Comparison of ENCODE assay signal across 8 cellular contexts in genomic region chr10:26860542-26861325, GRCh38. TPM values are rescaled to one million over a fixed set of nuclear protein-coding genes. Genes with fewer than 3 reads are reported as not detected.
DNase-seq lines count a peak whose midpoint lies in the region; ATAC-seq, FAIRE-seq and TF ChIP-seq lines count a peak whose summit lies in the region.

ABI1 (minus strand) TSS chr10:26860958; CDS start chr10:26860863, 95 bp downstream.

- H3K27ac Mint-ChIP-seq in activated CD4-positive, alpha-beta T cell treated with anti-CD3 and anti-CD28 coated beads for 36 hours, result peak within 1 kb of the TSS; percentile 98

- no peaks in the 10 kb centered on the region for H3K9me3 ChIP-seq in BE2C
- no peaks in the 10 kb centered on the region for H3K9me3 ChIP-seq in kidney (ENCODE audit: control insufficient read depth in 1 of 2, low read length in 2 of 2)

- H3K9ac ChIP-seq in kidney (ENCODE audit: low read length in 2 of 2), result peak within 1 kb of the TSS; percentile 75 to 95

- H3K4me1 ChIP-seq in BE2C (no peaks in the 10 kb centered on the region), kidney (ENCODE audit: control insufficient read depth in 1 of 2, insufficient read depth in 1 of 2, low read depth in 1 of 2, low read length in 2 of 2) (peaks cover 5 to 16% of the 10 kb centered on the region in 2 donors)

- peaks cover 4% of the 10 kb centered on the region for H3K36me3 Mint-ChIP-seq in activated CD4-positive, alpha-beta T cell treated with anti-CD3 and anti-CD28 coated beads for 36 hours (ENCODE audit: low read depth)

- H3K27me3 ChIP-seq in BE2C, result peaks cover 16% of the 10 kb centered on the region

- H3K4me3 ChIP-seq in BE2C (ENCODE audit: low read depth, low read length) (peak within 1 kb of the TSS; percentile 74), choroid plexus epithelial cell (ENCODE audit: low read depth, low read length) (peak within 1 kb of the TSS; percentile 86), kidney (ENCODE audit: low read length in 2 of 2) (peak within 1 kb of the TSS; percentile 96 to 97)

- H3K27ac ChIP-seq in kidney (ENCODE audit: low read depth in 2 of 2, low read length in 2 of 2), result peak within 1 kb of the TSS; percentile 94 to 98

- H3K27me3 Mint-ChIP-seq in activated CD4-positive, alpha-beta T cell treated with anti-CD3 and anti-CD28 coated beads for 36 hours, result no peaks in the 10 kb centered on the region

- H3K36me3 ChIP-seq in BE2C, result no peaks in the 10 kb centered on the region
- no peaks in the 10 kb centered on the region for H3K36me3 ChIP-seq in kidney (ENCODE audit: control insufficient read depth in 1 of 2, insufficient read depth in 2 of 2, low read length in 2 of 2)

- peaks cover 29% of the 10 kb centered on the region for H3K4me1 Mint-ChIP-seq in activated CD4-positive, alpha-beta T cell treated with anti-CD3 and anti-CD28 coated beads for 36 hours

- ATAC-seq in HG03439 (IDR thresholded peaks at IDR 0.05; ENCODE audit: unreplicated experiment), result peak; percentile 76
- ATAC-seq in activated CD4-positive, alpha-beta T cell treated with anti-CD3 and anti-CD28 coated beads for 36 hours, result peak; percentile 95

- DNase-seq in BE2C, result peak; percentile 96
- DNase-seq in NCI-H524 (lab: John Stamatoyannopoulos, UW), result peak; percentile 82 to 93
- DNase-seq in activated CD4-positive, alpha-beta T cell treated with anti-CD3 and anti-CD28 coated beads for 36 hours, result peak; percentile 99
- DNase-seq in choroid plexus epithelial cell (ENCODE audit: low read depth), result peak; percentile 99
- DNase-seq in kidney, result peak; percentile 99
- peak; percentile 98 for DNase-seq in stimulated activated CD4-positive, alpha-beta T cell treated with anti-CD3 and anti-CD28 coated beads, Interleukin-15, amount 100 ng/mL, for 24 hours

- intact Hi-C loops in activated CD4-positive, alpha-beta T cell treated with anti-CD3 and anti-CD28 coated beads for 36 hours (cut with DNase I, micrococcal nuclease), result loop anchor here (1.0 to 2.0 kb wide), 13 partner anchors 20 to 644 kb away; partner anchors contain the start of genes PDSS1 (in 2 of the 2), ANKRD26 (in 1 of the 2), APBB1IP (in 1 of the 2) and MASTL (in 1 of the 2)
- intact Hi-C loops in kidney (cut with DNase I), result no loop called here

- POLR2A ChIA-PET in activated CD4-positive, alpha-beta T cell treated with anti-CD3 and anti-CD28 coated beads for 36 hours (lab: Charles Lee), result interaction anchor here (0.7 to 1.1 kb wide), 4 partner anchors 10 to 121 kb away, joined by 3 to 4 read pairs (median 3); no protein-coding TSS in a partner anchor

- TF ChIP-seq CTCF in BE2C (IDR thresholded peaks at IDR 0.05; ENCODE audit: low read depth, low read length) (peak; percentile 69), choroid plexus epithelial cell (conservative IDR thresholded peaks at IDR 0.05; ENCODE audit: low read depth, low read length) (peak; percentile 75), kidney (IDR thresholded peaks at IDR 0.05; ENCODE audit: borderline replicate concordance, extremely low read depth, insufficient read depth) (peak; percentile 47)

- peak; percentile 89 for TF ChIP-seq POLR2A in GM19193 (IDR thresholded peaks at IDR 0.05; ENCODE audit: extremely low read depth, insufficient read depth, insufficient read length)

- FAIRE-seq in kidney (lab: Jason Lieb, UNC), result peak; percentile 76

- H3K4me3 Mint-ChIP-seq in activated CD4-positive, alpha-beta T cell treated with anti-CD3 and anti-CD28 coated beads for 36 hours, result peak within 1 kb of the TSS; percentile 98

- CTCF ChIA-PET in activated CD4-positive, alpha-beta T cell treated with anti-CD3 and anti-CD28 coated beads for 36 hours (lab: Charles Lee), result interaction anchor here (0.6 to 2.3 kb wide), 16 partner anchors 9 to 293 kb away, joined by 3 to 18 read pairs (median 3); partner anchors contain the start of genes MASTL and YME1L1

- no peaks in the 10 kb centered on the region for H3K9me3 Mint-ChIP-seq in activated CD4-positive, alpha-beta T cell treated with anti-CD3 and anti-CD28 coated beads for 36 hours (ENCODE audit: low read depth)

RNA-seq across cellular contexts. Expression of gene ABI1, which starts in this region (rescaled TPM):
- polyA plus RNA-seq in BE2C (2012; ENCODE audit: insufficient read depth, insufficient read length, low read depth), result 22.0 TPM
- 10 to 100 TPM; 44.2 to 56.6 TPM for total RNA-seq in activated CD4-positive, alpha-beta T cell treated with anti-CD3 and anti-CD28 coated beads for 36 hours
- total RNA-seq in kidney, result 54.1 TPM
- polyA plus RNA-seq in kidney (ENCODE audit: insufficient read depth, low read depth, low replicate concordance), result 25.7 TPM

Comparison
In these comparisons a context has a peak if more than half of its experiments do, and no peak if none do; other contexts are left out.
1. Peak in every context shown above with its lines: DNase-seq, ATAC-seq, H3K4me3 ChIP-seq and H3K27ac ChIP-seq.